Comparison of ENCODE assay signal across 8 cellular contexts in genomic region chr16:74666010-74666421, GRCh38. TPM values are rescaled to one million over a fixed set of nuclear protein-coding genes. Genes with fewer than 3 reads are reported as not detected.
DNase-seq lines count a peak whose midpoint lies in the region; ATAC-seq and TF ChIP-seq lines count a peak whose summit lies in the region.

No MANE protein-coding gene starts in this region.

- peak overlapping the region; percentile 91 to 100 (median 96) for H3K4me3 Mint-ChIP-seq in CD4-positive, alpha-beta memory T cell

- no peak overlapping the region for H3K14ac ChIP-seq in neuronal stem cell (ENCODE audit: low read length)

- no CpG with 5 or more reads among the region's 8 CpGs for WGBS in neuronal stem cell (ENCODE audit: extremely low coverage in 2 of 2, insufficient read length in 2 of 2, insufficient replicate concordance in 1 of 2), 2 donors

- peak overlapping the region; percentile 89 for H3K27ac ChIP-seq in CD4-positive, alpha-beta memory T cell (ENCODE audit: low read depth, low read length)
- peak overlapping the region; percentile 74 for H3K27ac ChIP-seq in OCI-LY3 (ENCODE audit: low read length)
- no peak overlapping the region for H3K27ac ChIP-seq in neuronal stem cell (replicated peaks; ENCODE audit: low read length)

- peaks cover 22% of the 10 kb centered on the region for H3K36me3 ChIP-seq in CD4-positive, alpha-beta memory T cell (ENCODE audit: insufficient read depth, low read length)
- H3K36me3 ChIP-seq in OCI-LY3 (replicated peaks; ENCODE audit: low read depth, low read length) = peaks cover 37% of the 10 kb centered on the region
- H3K36me3 ChIP-seq in neuronal stem cell (replicated peaks in 1 of 2; ENCODE audit: control insufficient read depth in 2 of 2, insufficient read depth in 2 of 2, low read length in 2 of 2) = peaks cover 18 to 44% of the 10 kb centered on the region in 2 donors

- intact Hi-C loops in CD4-positive, alpha-beta memory T cell (cut with micrococcal nuclease) = loop anchor here (2.0 to 5.0 kb wide), 4 partner anchors 59 to 983 kb away; partner anchors contain the start of genes GLG1 and PSMD7

- H3K9me3 Mint-ChIP-seq in CD4-positive, alpha-beta memory T cell = peaks cover 0 to 3% (median 0%) of the 10 kb centered on the region in 8 donors

- no peak overlapping the region for H2AK5ac ChIP-seq in neuronal stem cell (ENCODE audit: low read depth, low read length)

- H3K27me3 ChIP-seq in CD4-positive, alpha-beta memory T cell (ENCODE audit: insufficient read depth, low read length) = no peaks in the 10 kb centered on the region
- no peaks in the 10 kb centered on the region for H3K27me3 ChIP-seq in OCI-LY3 (ENCODE audit: low read depth, low read length)
- H3K27me3 ChIP-seq in neuronal stem cell (ENCODE audit: control insufficient read depth in 3 of 3, insufficient read depth in 3 of 3, low read depth in 1 of 3, low read length in 3 of 3) = no peaks in the 10 kb centered on the region

- H3K18ac ChIP-seq in neuronal stem cell (ENCODE audit: low read length) = peak overlapping the region; percentile 95

- H3K27me3 Mint-ChIP-seq in CD4-positive, alpha-beta memory T cell = no peaks in the 10 kb centered on the region

- CTCF ChIA-PET in CD4-positive, alpha-beta memory T cell (lab: Charles Lee; ENCODE audit: partially characterized antibody) = interaction anchor here (1.9 to 3.0 kb wide), 4 partner anchors 9 to 197 kb away, joined by 9 to 15 read pairs (median 14); partner anchors contain the start of gene MLKL
- CTCF ChIA-PET in HEK293T (lab: Yijun Ruan, JAX) = interaction anchor here (0.6 kb wide), 1 partner anchor 197 kb away, joined by 3 read pairs; no protein-coding TSS in a partner anchor

- no peak overlapping the region for H3K4ac ChIP-seq in neuronal stem cell (ENCODE audit: low read length)

- TF ChIP-seq CTCF in OCI-LY3 (IDR thresholded peaks at IDR 0.05; ENCODE audit: low read depth, low read length) = no peak
- TF ChIP-seq CTCF in epithelial cell of esophagus (IDR thresholded peaks at IDR 0.05; ENCODE audit: insufficient read depth, low read depth, low read length, missing control alignments) = no peak

- peaks cover 23 to 36% of the 10 kb centered on the region in 2 donors for H3K36me3 Mint-ChIP-seq in CD4-positive, alpha-beta memory T cell

- H3K79me2 ChIP-seq in OCI-LY3 (ENCODE audit: low read length) = peaks cover 57% of the 10 kb centered on the region

- peak overlapping the region in 6 of 7 donors; percentile 9 to 98 (median 73) for H3K27ac Mint-ChIP-seq in CD4-positive, alpha-beta memory T cell

- H2AFZ ChIP-seq in OCI-LY3 (ENCODE audit: low read depth, low read length) (no peak overlapping the region), neuronal stem cell (ENCODE audit: low read length) (peak overlapping the region; percentile 82)

- H3K79me1 ChIP-seq in neuronal stem cell (ENCODE audit: low read depth, low read length) = peaks cover 9% of the 10 kb centered on the region

- no peak overlapping the region for H4K8ac ChIP-seq in neuronal stem cell (ENCODE audit: low read depth, low read length)

- POLR2A ChIA-PET in CD4-positive, alpha-beta memory T cell (lab: Charles Lee; ENCODE audit: partially characterized antibody) = interaction anchor here (0.9 to 5.6 kb wide), 11 partner anchors 9 to 957 kb away, joined by 3 to 54 read pairs (median 7); partner anchors contain the start of genes ADAT1, GLG1, MLKL and PSMD7
- POLR2A ChIA-PET in HEK293T (lab: Yijun Ruan, JAX) = interaction anchor here (1.1 to 1.4 kb wide), 3 partner anchors 8 to 59 kb away, joined by 4 to 5 read pairs (median 4); partner anchors contain the start of gene GLG1

- no peak overlapping the region for H2BK5ac ChIP-seq in neuronal stem cell (ENCODE audit: low read length)

- H4K91ac ChIP-seq in neuronal stem cell (ENCODE audit: low read depth, low read length, poor library complexity) = no peak overlapping the region

- H2BK120ac ChIP-seq in neuronal stem cell (ENCODE audit: low read depth, low read length) = no peak overlapping the region

- H2BK15ac ChIP-seq in neuronal stem cell (ENCODE audit: low read length) = no peak overlapping the region

- H3K4me1 ChIP-seq in CD4-positive, alpha-beta memory T cell (ENCODE audit: insufficient read depth, low read length) = peaks cover 38% of the 10 kb centered on the region
- peaks cover 12% of the 10 kb centered on the region for H3K4me1 ChIP-seq in OCI-LY3 (ENCODE audit: low read length)
- H3K4me1 ChIP-seq in neuronal stem cell (ENCODE audit: control insufficient read depth in 2 of 2, insufficient read depth in 1 of 2, low read depth in 1 of 2, low read length in 2 of 2) = peaks cover 0 to 3% of the 10 kb centered on the region in 2 donors

- H3K4me3 ChIP-seq in CD4-positive, alpha-beta memory T cell (ENCODE audit: low read length in 2 of 2) = peak overlapping the region; percentile 73 to 96
- H3K4me3 ChIP-seq in OCI-LY3 (ENCODE audit: low read length) (peak overlapping the region; percentile 95), epithelial cell of esophagus (ENCODE audit: low read length) (peak overlapping the region; percentile 90), neuronal stem cell (ENCODE audit: low read length in 2 of 2) (peak overlapping the region; percentile 85 to 91)

- ATAC-seq in HG03175 (IDR thresholded peaks at IDR 0.05; ENCODE audit: unreplicated experiment) (no peak), HG03135 (IDR thresholded peaks at IDR 0.05; ENCODE audit: unreplicated experiment) (no peak)

- H3K23ac ChIP-seq in neuronal stem cell (ENCODE audit: low read depth, low read length, poor library complexity) = peak overlapping the region; percentile 98

- DNase-seq in CD4-positive, alpha-beta memory T cell = no peak
- DNase-seq in epithelial cell of esophagus (ENCODE audit: low read depth) (peak; percentile 4), neuronal stem cell (ENCODE audit: low spot score) (no peak), superior temporal gyrus (ENCODE audit: extremely low spot score) (no peak), HEK293T (ENCODE audit: extremely low spot score) (no peak)

- H3K4me2 ChIP-seq in OCI-LY3 (ENCODE audit: low read length) (peak overlapping the region; percentile 96), neuronal stem cell (ENCODE audit: insufficient read depth, low read length, poor library complexity, severe bottlenecking) (peak overlapping the region; percentile 83)

- H3K4me1 Mint-ChIP-seq in CD4-positive, alpha-beta memory T cell = peaks cover 22 to 57% (median 42%) of the 10 kb centered on the region in 4 donors

- H3K9ac ChIP-seq in OCI-LY3 (ENCODE audit: low read length) = peak overlapping the region; percentile 98
- H3K9ac ChIP-seq in neuronal stem cell (ENCODE audit: low read depth, low read length, poor library complexity) = peak overlapping the region; percentile 94

- no peak overlapping the region for H2BK12ac ChIP-seq in neuronal stem cell (ENCODE audit: low read length)

- no peaks in the 10 kb centered on the region for H3K9me3 ChIP-seq in CD4-positive, alpha-beta memory T cell (ENCODE audit: control insufficient read depth in 1 of 2, low read length in 2 of 2)
- H3K9me3 ChIP-seq in OCI-LY3 (ENCODE audit: insufficient read depth, low read length) (no peaks in the 10 kb centered on the region), neuronal stem cell (replicated peaks in 1 of 2; ENCODE audit: control insufficient read depth in 2 of 2, insufficient read depth in 1 of 2, low read depth in 1 of 2, low read length in 2 of 2) (peaks cover 3 to 12% of the 10 kb centered on the region in 2 donors)

- peaks cover 18% of the 10 kb centered on the region for H4K20me1 ChIP-seq in OCI-LY3 (ENCODE audit: insufficient read depth, low read length)

TF ChIP-seq in HEK293T, 16 proteins besides CTCF, POLR2A, EP300 and RAD21:
- no peak for TF ChIP-seq CTBP1 (IDR thresholded peaks at IDR 0.05; ENCODE audit: borderline replicate concordance)
- no peak for TF ChIP-seq LEF1 (IDR thresholded peaks at IDR 0.05; ENCODE audit: borderline replicate concordance)
- TF ChIP-seq ZNF384 (IDR thresholded peaks at IDR 0.05) = no peak
- no peak for TF ChIP-seq SUZ12 (IDR thresholded peaks at IDR 0.05)
- no peak for TF ChIP-seq SP1 (IDR thresholded peaks at IDR 0.05)
- TF ChIP-seq L3MBTL2 (conservative IDR thresholded peaks at IDR 0.05) = no peak
- no peak for TF ChIP-seq HDGF (IDR thresholded peaks at IDR 0.05; ENCODE audit: borderline replicate concordance)
- TF ChIP-seq PKNOX1 (IDR thresholded peaks at IDR 0.05) = no peak
- no peak for TF ChIP-seq FOXM1 (IDR thresholded peaks at IDR 0.05; ENCODE audit: borderline replicate concordance)
- TF ChIP-seq FOXK2 (IDR thresholded peaks at IDR 0.05) = no peak
- TF ChIP-seq TARDBP (IDR thresholded peaks at IDR 0.05) = no peak
- TF ChIP-seq ARNT (IDR thresholded peaks at IDR 0.05) = no peak
- TF ChIP-seq ELF4 (IDR thresholded peaks at IDR 0.05) = no peak
- TF ChIP-seq NFRKB (IDR thresholded peaks at IDR 0.05) = no peak

RNA-seq across cellular contexts. Expression of gene RFWD3, which starts 0.7 kb away (rescaled TPM):
- 10 to 100 TPM; 59.2 to 64.7 TPM for total RNA-seq in CD4-positive, alpha-beta memory T cell
- polyA plus RNA-seq in CD4-positive, alpha-beta memory T cell = 10 to 100 TPM; 12.3 to 20.6 TPM
- polyA plus RNA-seq in neuronal stem cell (2013, experiment 1 of 2) = 24.6 TPM
- polyA plus RNA-seq in neuronal stem cell (2013, experiment 2 of 2) = 25.1 TPM

RNA-seq across cellular contexts. Expression of gene MLKL, which starts 34.6 kb away (rescaled TPM):
- total RNA-seq in CD4-positive, alpha-beta memory T cell = 10 to 100 TPM; 37.5 to 40.6 TPM
- 10 to 100 TPM; 12.5 to 20.9 TPM for polyA plus RNA-seq in CD4-positive, alpha-beta memory T cell
- polyA plus RNA-seq in neuronal stem cell (2013, experiment 1 of 2) = 0.10 TPM
- 0.01 TPM for polyA plus RNA-seq in neuronal stem cell (2013, experiment 2 of 2)

RNA-seq across cellular contexts. Expression of gene GLG1, which starts 59.1 kb away (rescaled TPM):
- 100 to 1,000 TPM; 173 to 176 TPM for total RNA-seq in CD4-positive, alpha-beta memory T cell
- polyA plus RNA-seq in CD4-positive, alpha-beta memory T cell = 100 to 1,000 TPM; 121 to 209 TPM
- 53.7 TPM for polyA plus RNA-seq in neuronal stem cell (2013, experiment 1 of 2)
- polyA plus RNA-seq in neuronal stem cell (2013, experiment 2 of 2) = 54.8 TPM
